In the genomic region with DNA sequence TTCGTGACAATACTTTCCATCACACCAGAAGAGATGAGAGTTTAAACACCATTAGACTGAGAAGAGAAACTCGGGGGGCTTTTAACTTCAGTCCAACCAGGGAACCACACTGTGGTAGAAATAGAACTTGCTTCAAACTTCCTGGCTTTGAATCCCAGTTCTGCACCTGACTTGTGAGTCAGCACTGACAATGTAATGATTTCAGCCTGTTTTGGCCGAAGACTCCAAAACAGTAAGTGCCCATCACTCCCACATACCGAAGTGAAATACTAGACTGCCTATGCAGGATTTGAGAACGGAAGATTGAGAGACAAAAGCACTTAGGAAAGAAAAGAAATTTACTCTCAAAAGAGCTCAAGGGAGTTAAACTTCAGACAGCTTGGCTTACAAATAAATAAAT, we compare ENCODE assay signal across 15 cellular contexts. TPM values are rescaled to one million over a fixed set of nuclear protein-coding genes. Genes with fewer than 3 reads are reported as not detected.
DNase-seq lines count a peak whose midpoint lies in the region; ATAC-seq and TF ChIP-seq lines count a peak whose summit lies in the region.
"Had no signal": no experiment of that assay in that cellular context is flagged by ENCODE, and none has a peak within 500 bp of the region (broad histone marks: within the 10 kb centered on the region; RNA-seq: fewer than 3 reads in every experiment).

No MANE protein-coding gene starts in this region.

- TF ChIP-seq CTCF in epithelial cell of esophagus (IDR thresholded peaks at IDR 0.05; ENCODE audit: insufficient read depth, low read depth, low read length, missing control alignments), result no peak

- no peak overlapping the region for H3K4me3 ChIP-seq in epithelial cell of esophagus (ENCODE audit: low read length)
- H3K4me3 ChIP-seq: coronary artery had no signal

- ATAC-seq in GM21447 (IDR thresholded peaks at IDR 0.05; ENCODE audit: unreplicated experiment) (no peak), GM19351 (IDR thresholded peaks at IDR 0.05; ENCODE audit: unreplicated experiment) (no peak)
- ATAC-seq: activated CD8-positive, alpha-beta T cell treated with anti-CD3 and anti-CD28 coated beads for 36 hours; stimulated activated effector memory CD8-positive, alpha-beta T cell treated with anti-CD3 and anti-CD28 coated beads, Interleukin-12 subunit alpha, Interleukin-12 subunit beta, amount 100 ng/mL, for 72 hours had no signal

- DNase-seq in EH (ENCODE audit: low read depth) (peak; percentile 32), RPMI8226 (peak; percentile 35), epithelial cell of esophagus (ENCODE audit: low read depth) (peak; percentile 81), occipital lobe (lab: John Stamatoyannopoulos, UW) (peak; percentile 2), NCI-H1436 treated with DMSO at 0.1 percent for 48 hours (lab: John Stamatoyannopoulos, UW) (no peak), GF-D8 (lab: John Stamatoyannopoulos, UW) (no peak)
- DNase-seq: activated CD8-positive, alpha-beta T cell treated with anti-CD3 and anti-CD28 coated beads for 36 hours; BE2C; Karpas-422; stimulated activated CD4-positive, alpha-beta T cell treated with anti-CD3 and anti-CD28 coated beads, Interleukin-2, amount 100 ng/mL, for 24 hours; T-helper 9 cell had no signal

RNA-seq across cellular contexts. Expression of a gene that starts 27.0 kb away (rescaled TPM):
- 0.94 TPM for total RNA-seq in occipital lobe

Comparison
In these comparisons a context has a peak if more than half of its experiments do, and no peak if none do; other contexts are left out.
1. DNase-seq: peak in EH (single experiment), RPMI8226 (single experiment), epithelial cell of esophagus (single experiment) and occipital lobe (single experiment); none in NCI-H1436 treated with DMSO at 0.1 percent for 48 hours (single experiment) and GF-D8 (single experiment).